In genomic region chr11:62925745-62926668, GRCh38 we compare ENCODE assay signal across 1 cellular context.
TF ChIP-seq lines count a peak whose summit lies in the region.

No MANE protein-coding gene starts in this region.

TF ChIP-seq in SK-N-SH, 30 proteins besides CTCF, POLR2A, EP300 and RAD21:
- TF ChIP-seq NRF1 (IDR thresholded peaks at IDR 0.05; ENCODE audit: low read depth, low read length) (no peak), USF2 (IDR thresholded peaks at IDR 0.05; ENCODE audit: borderline replicate concordance, low read depth, low read length) (no peak), ZBTB33 (IDR thresholded peaks at IDR 0.05; ENCODE audit: borderline replicate concordance, low read depth) (no peak), SIN3A (IDR thresholded peaks at IDR 0.05; ENCODE audit: borderline replicate concordance, low read depth, low read length) (no peak), CHD2 (IDR thresholded peaks at IDR 0.05; ENCODE audit: low read length, partially characterized antibody) (no peak), IRF3 (IDR thresholded peaks at IDR 0.05; ENCODE audit: low read depth, low read length) (no peak), YY1 (IDR thresholded peaks at IDR 0.05; ENCODE audit: low read depth) (no peak), MAX (IDR thresholded peaks at IDR 0.05; ENCODE audit: low read depth) (no peak)
